Comparison of ENCODE assay signal across 2 cellular contexts in genomic region chr6:53714395-53714794, GRCh38.
TF ChIP-seq lines count a peak whose summit lies in the region.

No MANE protein-coding gene starts in this region.

TF ChIP-seq in HEK293, 187 proteins besides CTCF, POLR2A, EP300 and RAD21:
- TF ChIP-seq ZNF585B (tag by site-specific recombination; IDR thresholded peaks at IDR 0.05) (no peak), KLF9 (tag by site-specific recombination; IDR thresholded peaks at IDR 0.05; ENCODE audit: low read depth) (no peak), BCL6B (tag by site-specific recombination; IDR thresholded peaks at IDR 0.05) (peak; percentile 53)

TF ChIP-seq in endothelial cell of umbilical vein, 7 proteins besides CTCF, POLR2A, EP300 and RAD21:
- TF ChIP-seq POLR2AphosphoS5 (IDR thresholded peaks at IDR 0.05; ENCODE audit: insufficient read depth, low read depth, low read length) (no peak), MAX (IDR thresholded peaks at IDR 0.05; ENCODE audit: insufficient read depth, insufficient read length) (no peak), JUN (IDR thresholded peaks at IDR 0.05; ENCODE audit: borderline replicate concordance, insufficient read depth, insufficient read length, low read depth) (no peak)
